Comparison of ENCODE assay signal across 10 cellular contexts in the genomic region with DNA sequence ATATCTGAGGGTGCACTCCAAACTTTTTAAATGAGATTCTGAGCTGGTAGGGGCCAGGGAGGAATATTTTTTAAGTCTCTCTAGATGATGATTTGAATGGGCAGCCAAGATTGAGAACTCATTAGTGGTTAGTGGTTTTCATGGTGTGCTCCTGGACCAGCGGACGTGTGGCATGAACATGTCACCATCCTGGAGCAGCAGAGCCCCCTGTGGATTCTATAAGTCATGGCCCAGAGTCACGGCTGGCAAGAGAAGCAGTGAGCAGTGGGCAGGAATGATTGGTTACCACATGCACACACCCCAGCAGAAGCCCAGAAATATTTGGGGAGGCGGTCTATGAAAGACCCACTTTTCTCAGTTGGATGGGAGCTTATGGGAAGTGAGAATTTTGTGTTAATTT. TPM values are rescaled to one million over a fixed set of nuclear protein-coding genes. Genes with fewer than 3 reads are reported as not detected.
DNase-seq lines count a peak whose midpoint lies in the region; ATAC-seq and TF ChIP-seq lines count a peak whose summit lies in the region.
"Had no signal": no experiment of that assay in that cellular context is flagged by ENCODE, and none has a peak within 500 bp of the region (broad histone marks: within the 10 kb centered on the region; RNA-seq: fewer than 3 reads in every experiment).

No MANE protein-coding gene starts in this region.

- H3K27ac ChIP-seq in C4-2B (no peak overlapping the region), gastrocnemius medialis (no peak overlapping the region), spleen (no peak overlapping the region)

- H3K27me3 ChIP-seq in gastrocnemius medialis (no peaks in the 10 kb centered on the region), spleen (replicated peaks in 1 of 7) (no peaks in the 10 kb centered on the region)

- H3K36me3 ChIP-seq in gastrocnemius medialis (no peaks in the 10 kb centered on the region), spleen (no peaks in the 10 kb centered on the region)

- no peaks in the 10 kb centered on the region for H3K9me3 ChIP-seq in gastrocnemius medialis
- H3K9me3 ChIP-seq in spleen, result no peaks in the 10 kb centered on the region

- TF ChIP-seq CTCF in C4-2B (conservative IDR thresholded peaks at IDR 0.05) (0 out of 2 replicates have a peak, but pooled peaks have one; percentile 18), GM12864 (IDR thresholded peaks at IDR 0.05; ENCODE audit: low read depth, low read length, missing control alignments) (peak; percentile 6), epithelial cell of proximal tubule (conservative IDR thresholded peaks at IDR 0.05; ENCODE audit: low read depth, low read length) (peak; percentile 20), gastrocnemius medialis (IDR thresholded peaks at IDR 0.05 in 4 of 5, conservative IDR thresholded peaks at IDR 0.05 in 1 of 5) (no peak), spleen (IDR thresholded peaks at IDR 0.05 in 8 of 11, conservative IDR thresholded peaks at IDR 0.05 in 3 of 11) (no peak)

- TF ChIP-seq POLR2A in gastrocnemius medialis (IDR thresholded peaks at IDR 0.05), result no peak
- no peak for TF ChIP-seq POLR2A in spleen (IDR thresholded peaks at IDR 0.05)

- in situ Hi-C loops in gastrocnemius medialis (cut with MboI; ENCODE audit: low sequenced_read_pairs in 4 of 4), result no loop called here

- ATAC-seq in gastrocnemius medialis, result no peak

- intact Hi-C loops in gastrocnemius medialis (cut with DNase I; ENCODE audit: low total_unique reads), result no loop called here
- intact Hi-C loops in spleen (cut with DNase I; ENCODE audit: low total_unique reads), result no loop called here

- 39 to 55% (median 43%) methylated on average over 4 of the region's 4 CpGs for WGBS in spleen, 5 donors

- H3K4me3 ChIP-seq in GM12864 (ENCODE audit: low read depth, low read length) (no peak overlapping the region), epithelial cell of proximal tubule (ENCODE audit: low read depth, low read length) (no peak overlapping the region), gastrocnemius medialis (no peak overlapping the region), spleen (no peak overlapping the region)

- no peaks in the 10 kb centered on the region for H3K4me1 ChIP-seq in gastrocnemius medialis
- H3K4me1 ChIP-seq in spleen, result no peaks in the 10 kb centered on the region

- no peak for DNase-seq in GM12864 (ENCODE audit: low read depth)
- DNase-seq in NOMO-1 (lab: John Stamatoyannopoulos, UW; ENCODE audit: unreplicated experiment in 2 of 2), result peak; percentile 8 to 38
- DNase-seq in epithelial cell of proximal tubule (ENCODE audit: low read depth), result no peak
- DNase-seq in NCI-H1092 (lab: John Stamatoyannopoulos, UW), result no peak
- DNase-seq in NCI-H1694 treated with DMSO at 0.1 percent for 48 hours (lab: John Stamatoyannopoulos, UW), result no peak
- no peak for DNase-seq in gastrocnemius medialis
- no peak for DNase-seq in spleen
- DNase-seq: DMS79 treated with DMSO at 0.1 percent for 48 hours, erythroblast had no signal

RNA-seq across cellular contexts. Expression of a gene that starts 21.2 kb away (rescaled TPM):
- total RNA-seq in epithelial cell of proximal tubule (not detected in 2 replicates), gastrocnemius medialis (not detected), spleen (not detected)
- polyA plus RNA-seq in spleen, result not detected

Comparison
In these comparisons a context has a peak if more than half of its experiments do, and no peak if none do; other contexts are left out.
1. CTCF ChIP-seq: peak in C4-2B (single experiment), GM12864 (single experiment) and epithelial cell of proximal tubule (single experiment); none in gastrocnemius medialis (0 of 5) and spleen (0 of 11).
2. DNase-seq: peak in NOMO-1 (2 of 2); none in GM12864 (single experiment), epithelial cell of proximal tubule (single experiment), NCI-H1092 (single experiment), NCI-H1694 treated with DMSO at 0.1 percent for 48 hours (single experiment), gastrocnemius medialis (0 of 2) and spleen (single experiment).